ENCODE assay signal across 14 cellular contexts in genomic region chr18:37451239-37451825, GRCh38.
DNase-seq lines count a peak whose midpoint lies in the region; ATAC-seq, FAIRE-seq and TF ChIP-seq lines count a peak whose summit lies in the region.
"Had no signal": no experiment of that assay in that cellular context is flagged by ENCODE, and none has a peak within 500 bp of the region (broad histone marks: within the 10 kb centered on the region; RNA-seq: fewer than 3 reads in every experiment).

No MANE protein-coding gene starts in this region.

- H2BK15ac ChIP-seq in H9 (ENCODE audit: low read depth, low read length) = no peak overlapping the region

- H3K9me3 Mint-ChIP-seq in H9 (peaks cover 0 to 3% of the 10 kb centered on the region in 2 experiments; a peak in 3 of 5 replicates), nephron (no peaks in the 10 kb centered on the region), progenitor cell of endocrine pancreas (ENCODE audit: low read depth) (no peaks in the 10 kb centered on the region)
- H3K9me3 Mint-ChIP-seq: IgD-negative memory B cell had no signal

- H3K14ac ChIP-seq in H9 (ENCODE audit: insufficient read depth, low read length) = no peak overlapping the region

- H4K8ac ChIP-seq in H9 (replicated peaks; ENCODE audit: insufficient read length, low read depth, low read length) = no peak overlapping the region

- peak overlapping the region in 2 of 3 experiments; percentile 89 to 96; a peak in 4 of 7 replicates for H3K27ac Mint-ChIP-seq in H9
- peak overlapping the region; percentile 74 to 89 (median 86) for H3K27ac Mint-ChIP-seq in nephron
- H3K27ac Mint-ChIP-seq in progenitor cell of endocrine pancreas = peak overlapping the region; percentile 51
- H3K27ac Mint-ChIP-seq: CD4-positive, alpha-beta memory T cell; IgD-negative memory B cell had no signal

- H3K9me1 ChIP-seq in endothelial cell of umbilical vein (replicated peaks; ENCODE audit: control insufficient read depth, extremely low read depth, insufficient read depth, low read length) = no peaks in the 10 kb centered on the region

- H2BK12ac ChIP-seq in H9 (ENCODE audit: insufficient read length, low read depth, low read length) = no peak overlapping the region

- H3K23ac ChIP-seq in H9 (ENCODE audit: insufficient read length, low read depth, low read length) = no peak overlapping the region

- H3K4me2 ChIP-seq in H9 (ENCODE audit: insufficient read depth, insufficient read length, low read length) (no peak overlapping the region), endothelial cell of umbilical vein (ENCODE audit: insufficient read depth, low read length) (no peak overlapping the region)

- H3K27me3 ChIP-seq in H9 (ENCODE audit: insufficient read depth, low read length) (no peaks in the 10 kb centered on the region), endothelial cell of umbilical vein (ENCODE audit: control insufficient read depth in 2 of 2, insufficient read depth in 2 of 2, low read length in 2 of 2) (no peaks in the 10 kb centered on the region), foreskin keratinocyte (no peaks in the 10 kb centered on the region)

- H3K9ac ChIP-seq in H9 (ENCODE audit: extremely low read depth, insufficient read length, low read length) (no peak overlapping the region), endothelial cell of umbilical vein (replicated peaks; ENCODE audit: extremely low read depth, insufficient read depth, low read length) (no peak overlapping the region)

- H2BK20ac ChIP-seq in H9 (ENCODE audit: low read depth, low read length, poor library complexity, severe bottlenecking) = no peak overlapping the region

- no peak overlapping the region for H3T11ph ChIP-seq in H9 (ENCODE audit: low read length)

- WGBS in H9 (ENCODE audit: extremely low coverage, insufficient read length, low lambda C conversion rate) = no CpG with 5 or more reads among the region's 14 CpGs

- no peak overlapping the region for H4K5ac ChIP-seq in H9 (ENCODE audit: insufficient read length, low read depth, low read length)

- no peak overlapping the region for H3K56ac ChIP-seq in H9 (ENCODE audit: insufficient read length, low read depth, low read length)

- intact Hi-C loops in endothelial cell of umbilical vein (cut with micrococcal nuclease) = no loop called here

- H2AFZ ChIP-seq in H9 (ENCODE audit: low read length) = no peak overlapping the region
- no peak overlapping the region for H2AFZ ChIP-seq in endothelial cell of umbilical vein (ENCODE audit: low read depth, low read length)

- H3K79me1 ChIP-seq in H9 (ENCODE audit: insufficient read depth, low read depth, low read length, poor library complexity, severe bottlenecking) = no peaks in the 10 kb centered on the region

- H3K4me1 ChIP-seq in H9 (ENCODE audit: insufficient read depth, low read length) (peaks cover 5% of the 10 kb centered on the region; the same call in 1 of the 2 replicates), endothelial cell of umbilical vein (ENCODE audit: control insufficient read depth, extremely low read depth, insufficient read depth, low read length) (no peaks in the 10 kb centered on the region), foreskin keratinocyte (no peaks in the 10 kb centered on the region)

- no peak overlapping the region for H2AK5ac ChIP-seq in H9 (ENCODE audit: insufficient read length, low read length)

- POLR2A ChIA-PET in endothelial cell of umbilical vein (lab: Charles Lee) = no interaction called here

- no peak for DNase-seq in H9
- DNase-seq in endothelial cell of umbilical vein (ENCODE audit: low read depth, low spot score) = no peak
- DNase-seq in progenitor cell of endocrine pancreas (ENCODE audit: low spot score, unreplicated experiment) = no peak
- DNase-seq in activated CD4-positive, alpha-beta T cell treated with anti-CD3 and anti-CD28 coated beads, Interleukin-2, amount 50 U/mL, for 48 hours = no peak
- no peak for DNase-seq in stimulated activated CD4-positive, alpha-beta T cell treated with anti-CD3 and anti-CD28 coated beads, Interleukin-15, amount 100 ng/mL, for 24 hours
- no peak for DNase-seq in foreskin keratinocyte
- DNase-seq: Calu3; CD4-positive, alpha-beta memory T cell; DMS53; Kasumi-1; NK-92 treated with Interleukin-12 subunit alpha and Interleukin-12 subunit beta, amount 100 ng/mL, for 24 hours had no signal

- no TSS peak for BruUV-seq in endothelial cell of umbilical vein (replicated peaks; lab: Mats Ljungman, UMichigan)

- H3K18ac ChIP-seq in H9 (ENCODE audit: insufficient read length, low read depth, low read length) = peak overlapping the region; percentile 9

- H3K4me1 Mint-ChIP-seq in H9 = peaks cover 26 to 49% of the 10 kb centered on the region in 2 experiments
- peaks cover 59% of the 10 kb centered on the region for H3K4me1 Mint-ChIP-seq in nephron
- H3K4me1 Mint-ChIP-seq in progenitor cell of endocrine pancreas (ENCODE audit: low read depth) = peaks cover 21% of the 10 kb centered on the region

- H3K36me3 Mint-ChIP-seq in H9 (ENCODE audit: insufficient read depth in 1 of 3, low read depth in 3 of 3) = no peaks in the 10 kb centered on the region
- H3K36me3 Mint-ChIP-seq in nephron (ENCODE audit: low read depth) = no peaks in the 10 kb centered on the region
- no peaks in the 10 kb centered on the region for H3K36me3 Mint-ChIP-seq in progenitor cell of endocrine pancreas (ENCODE audit: insufficient read depth)
- H3K36me3 Mint-ChIP-seq: CD4-positive, alpha-beta memory T cell; IgD-negative memory B cell had no signal

- no peak for FAIRE-seq in endothelial cell of umbilical vein (lab: Jason Lieb, UNC)

- H4K91ac ChIP-seq in H9 (ENCODE audit: insufficient read length, low read depth, low read length) = no peak overlapping the region

- no peaks in the 10 kb centered on the region for H3K36me3 ChIP-seq in endothelial cell of umbilical vein (ENCODE audit: control insufficient read depth in 2 of 2, extremely low read depth in 1 of 2, insufficient read depth in 2 of 2, low read length in 2 of 2)

- H2BK5ac ChIP-seq in H9 (ENCODE audit: insufficient read length, low read length) = no peak overlapping the region

- H3K4me3 Mint-ChIP-seq in H9 (0 out of 5 replicates have a peak overlapping the region, but pooled peaks of 1 of the 2 experiments have one; percentile 1), nephron (peak overlapping the region in 1 of 3 experiments; percentile 45), progenitor cell of endocrine pancreas (ENCODE audit: low read depth) (no peak overlapping the region)
- H3K4me3 Mint-ChIP-seq: IgD-negative memory B cell had no signal

- ATAC-seq in GM18907 (IDR thresholded peaks at IDR 0.05; ENCODE audit: unreplicated experiment) (no peak), foreskin keratinocyte (no peak)

- H3K27ac ChIP-seq in H9 (ENCODE audit: insufficient read length, low read depth, low read length) = no peak overlapping the region
- H3K27ac ChIP-seq in endothelial cell of umbilical vein (ENCODE audit: insufficient read depth, low read depth, low read length) = no peak overlapping the region
- no peak overlapping the region for H3K27ac ChIP-seq in foreskin keratinocyte

- H3K4ac ChIP-seq in H9 (ENCODE audit: low read depth, low read length) = no peak overlapping the region

- H3K4me3 ChIP-seq in endothelial cell of umbilical vein (replicated peaks in 1 of 3; ENCODE audit: insufficient read depth in 1 of 3, low read depth in 1 of 3, low read length in 3 of 3) = no peak overlapping the region

- H3K27me3 Mint-ChIP-seq in H9 (ENCODE audit: low read depth) = peaks cover 8% of the 10 kb centered on the region
- H3K27me3 Mint-ChIP-seq in nephron (ENCODE audit: low read depth) = peaks cover 14% of the 10 kb centered on the region
- peaks cover 12% of the 10 kb centered on the region for H3K27me3 Mint-ChIP-seq in progenitor cell of endocrine pancreas
- H3K27me3 Mint-ChIP-seq: CD4-positive, alpha-beta memory T cell; IgD-negative memory B cell had no signal

- CTCF ChIA-PET in endothelial cell of umbilical vein (lab: Charles Lee) = no interaction called here

- dilution Hi-C loops in endothelial cell of umbilical vein (cut with MboI; ENCODE audit: extremely low pct_ligation_motif_present, low sequenced_read_pairs) = no loop called here

- TF ChIP-seq CTCF in H9 (conservative IDR thresholded peaks at IDR 0.05) (no peak), endothelial cell of umbilical vein (IDR thresholded peaks at IDR 0.05; ENCODE audit: extremely low read depth in 1 of 2, insufficient read depth in 1 of 2, low read depth in 1 of 2, low read length in 2 of 2) (no peak), nephron (IDR thresholded peaks at IDR 0.05; ENCODE audit: unreplicated experiment in 3 of 3) (no peak), progenitor cell of endocrine pancreas (IDR thresholded peaks at IDR 0.05; ENCODE audit: unreplicated experiment) (no peak), foreskin keratinocyte (conservative IDR thresholded peaks at IDR 0.05) (no peak)

- no peak for TF ChIP-seq POLR2A in endothelial cell of umbilical vein (IDR thresholded peaks at IDR 0.05; ENCODE audit: low read depth, low read length)

- no peaks in the 10 kb centered on the region for H3K79me2 ChIP-seq in H9 (ENCODE audit: insufficient read depth, low read length)
- no peaks in the 10 kb centered on the region for H3K79me2 ChIP-seq in endothelial cell of umbilical vein (ENCODE audit: control insufficient read depth, insufficient read depth, low read length)

- H2BK120ac ChIP-seq in H9 (ENCODE audit: low read depth, low read length, poor library complexity, severe bottlenecking) = no peak overlapping the region

- H4K20me1 ChIP-seq in H9 (ENCODE audit: control insufficient read depth, insufficient read depth, insufficient read length) = no peaks in the 10 kb centered on the region
- no peaks in the 10 kb centered on the region for H4K20me1 ChIP-seq in endothelial cell of umbilical vein (replicated peaks; ENCODE audit: control insufficient read depth, extremely low read depth, insufficient read depth, low read length)

- H3K9me3 ChIP-seq in H9 (ENCODE audit: control insufficient read depth, low read depth, low read length) (no peaks in the 10 kb centered on the region), endothelial cell of umbilical vein (replicated peaks; ENCODE audit: control insufficient read depth, insufficient read depth, low read length) (no peaks in the 10 kb centered on the region)

- no peaks in the 10 kb centered on the region for H3K23me2 ChIP-seq in H9 (ENCODE audit: insufficient read length, low read depth, low read length, poor library complexity, severe bottlenecking)

TF ChIP-seq in endothelial cell of umbilical vein, 7 proteins besides CTCF, POLR2A, EP300 and RAD21:
- TF ChIP-seq JUN (IDR thresholded peaks at IDR 0.05; ENCODE audit: borderline replicate concordance, insufficient read depth, insufficient read length, low read depth) (no peak), MAX (IDR thresholded peaks at IDR 0.05; ENCODE audit: insufficient read depth, insufficient read length) (peak; percentile 63)
TF ChIP-seq in endothelial cell of umbilical vein: peak in this region for 1.
